Comparison of ENCODE assay signal across 1 cellular context in genomic region chr7:98280791-98281756, GRCh38.
TF ChIP-seq lines count a peak whose summit lies in the region.

A gene with protein sequence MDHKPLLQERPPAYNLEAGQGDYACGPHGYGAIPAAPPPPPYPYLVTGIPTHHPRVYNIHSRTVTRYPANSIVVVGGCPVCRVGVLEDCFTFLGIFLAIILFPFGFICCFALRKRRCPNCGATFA (plus strand): TSS chr7:98281686. CDS start chr7:98281796, 110 bp downstream.

TF ChIP-seq in HEK293, 187 proteins besides CTCF, POLR2A, EP300 and RAD21 (continued from another document):
- TF ChIP-seq ZNF114 (tag by site-specific recombination; IDR thresholded peaks at IDR 0.05), result no peak
- TF ChIP-seq ZNF354C (tag by site-specific recombination; IDR thresholded peaks at IDR 0.05; ENCODE audit: borderline replicate concordance, low read depth), result no peak
- no peak for TF ChIP-seq ZNF148 (tag by site-specific recombination; IDR thresholded peaks at IDR 0.05; ENCODE audit: borderline replicate concordance)
- 0 out of 2 replicates have a peak, but pooled peaks have one; percentile 24 for TF ChIP-seq ZXDB (tag by site-specific recombination; IDR thresholded peaks at IDR 0.05)
TF ChIP-seq in HEK293: peak in this region for 21.
